12 cellular contexts compared by ENCODE assay signal in the genomic region with DNA sequence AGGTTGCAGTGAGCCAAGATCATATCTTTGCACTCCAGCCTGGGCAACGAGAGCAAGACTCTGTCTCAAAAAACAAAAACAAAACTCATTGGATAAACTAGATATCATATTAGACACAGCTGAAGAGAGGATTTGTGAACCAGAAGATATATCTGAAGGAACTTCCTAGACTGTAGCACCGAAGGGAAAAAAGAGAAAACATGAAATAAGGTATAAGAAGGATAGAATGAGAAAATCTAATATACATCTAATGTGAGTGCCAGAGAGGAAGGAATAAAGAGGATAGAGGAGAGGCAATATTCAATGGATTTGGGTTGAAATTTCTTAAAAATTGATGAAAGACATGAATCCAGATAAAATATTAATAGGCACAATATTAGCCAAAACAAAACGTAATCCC. TPM values are rescaled to one million over a fixed set of nuclear protein-coding genes. Genes with fewer than 3 reads are reported as not detected.
"Had no signal": no experiment of that assay in that cellular context is flagged by ENCODE, and none has a peak within 500 bp of the region (broad histone marks: within the 10 kb centered on the region; RNA-seq: fewer than 3 reads in every experiment).

No MANE protein-coding gene starts in this region.

- H3K4me1 ChIP-seq: HAP-1 had no signal

- H3K27ac ChIP-seq: GM23248, HL-60 had no signal

- H3K27ac Mint-ChIP-seq: HFFc6 had no signal

- H3K4me3 ChIP-seq: GM23248, HAP-1 had no signal

- ATAC-seq: HCT116, HepG2 had no signal

- H3K4me3 Mint-ChIP-seq: HFFc6, IgD-negative memory B cell had no signal

- H3K9ac ChIP-seq: GM23248 had no signal

- DNase-seq: GM23248, GOT3, H7, HFFc6, KG1 had no signal

- H2AFZ ChIP-seq: GM23248 had no signal

- H3K36me3 ChIP-seq: HAP-1 had no signal

RNA-seq across cellular contexts. Expression of a gene that starts 22.5 kb away (rescaled TPM):
- total RNA-seq: GM23248, H4, H7, HepG2, HFFc6, HT1080 had no signal
- polyA plus RNA-seq: GM23248, HepG2, IgD-negative memory B cell had no signal
